8 cellular contexts compared by ENCODE assay signal in genomic region chr20:45450097-45450818, GRCh38. TPM values are rescaled to one million over a fixed set of nuclear protein-coding genes. Genes with fewer than 3 reads are reported as not detected.
A peak's percentile ranks its signal among the peaks of the same experiment; 100 is the strongest.
DNase-seq lines count a peak whose midpoint lies in the region; ATAC-seq and TF ChIP-seq lines count a peak whose summit lies in the region.

No MANE protein-coding gene starts in this region.

- H3K36me3 Mint-ChIP-seq in MCF 10A (ENCODE audit: insufficient read depth, unreplicated experiment) = no peaks in the 10 kb centered on the region

- WGBS in urinary bladder = 47% methylated on average over 5 of the region's 5 CpGs

- intact Hi-C loops in MCF 10A (cut with micrococcal nuclease) (loop anchor here (1.0 kb wide), 1 partner anchor 131 kb away; no protein-coding TSS in a partner anchor), posterior vena cava (cut with DNase I) (loop anchor here in 1 of 2 donors (10.0 kb wide), 1 partner anchor 135 kb away; no protein-coding TSS in a partner anchor)

- BruUV-seq in MCF 10A (replicated peaks; lab: Mats Ljungman, UMichigan) = no TSS peak

- H3K36me3 ChIP-seq in BE2C = no peaks in the 10 kb centered on the region
- H3K36me3 ChIP-seq in urinary bladder (ENCODE audit: insufficient read depth) = no peaks in the 10 kb centered on the region

- H3K27ac ChIP-seq in urinary bladder (ENCODE audit: low read depth) = peak overlapping the region; percentile 64

- no peaks in the 10 kb centered on the region for H3K9me3 Mint-ChIP-seq in MCF 10A (ENCODE audit: unreplicated experiment)

- H3K4me1 Mint-ChIP-seq in MCF 10A (ENCODE audit: insufficient read depth, unreplicated experiment) = no peaks in the 10 kb centered on the region

- TF ChIP-seq CTCF in BE2C (IDR thresholded peaks at IDR 0.05; ENCODE audit: low read depth, low read length) (peak; percentile 69), GM13977 (IDR thresholded peaks at IDR 0.05; ENCODE audit: extremely low read depth, insufficient read depth, missing control alignments) (peak; percentile 64), MCF 10A (IDR thresholded peaks at IDR 0.05; ENCODE audit: unreplicated experiment) (peak; percentile 47)

- H3K27ac Mint-ChIP-seq in MCF 10A (ENCODE audit: low read depth, unreplicated experiment) = no peak overlapping the region

- no peak for DNase-seq in BE2C
- DNase-seq in GM13977 (ENCODE audit: low spot score) = peak; percentile 43
- peak; percentile 58 for DNase-seq in NCI-H526 treated with DMSO at 0.1 percent for 48 hours (lab: John Stamatoyannopoulos, UW)
- peak; percentile 55 for DNase-seq in MCF 10A (ENCODE audit: unreplicated experiment)
- DNase-seq in left lobe of liver (ENCODE audit: low spot score) = no peak
- DNase-seq in posterior vena cava (ENCODE audit: low spot score) = no peak

- CTCF ChIA-PET in MCF 10A (lab: Yijun Ruan, JAX) = interaction anchor here (0.6 to 8.9 kb wide), 40 partner anchors 8 to 766 kb away, joined by 3 to 92 read pairs (median 4); partner anchors contain the start of gene SYS1

- H3K4me3 ChIP-seq in BE2C (ENCODE audit: low read depth, low read length) (no peak overlapping the region), urinary bladder (ENCODE audit: low read depth, low read length) (no peak overlapping the region)

- peaks cover 3% of the 10 kb centered on the region; the same call in 1 of the 2 replicates for H3K27me3 ChIP-seq in BE2C

- H3K27me3 Mint-ChIP-seq in MCF 10A (ENCODE audit: insufficient read depth, unreplicated experiment) = peaks cover 1% of the 10 kb centered on the region

- POLR2A ChIA-PET in MCF 10A (lab: Yijun Ruan, JAX) = interaction anchor here (0.7 to 1.8 kb wide), 2 partner anchors 14 to 93 kb away, joined by 3 to 5 read pairs; no protein-coding TSS in a partner anchor

- in situ Hi-C loops in GM13977 (cut with MboI; ENCODE audit: low pct_unique_long_range_greater_than_20kb, low sequenced_read_pairs, unreplicated experiment) = loop anchor here (25.0 kb wide), 1 partner anchor 312 kb away; no protein-coding TSS in a partner anchor

- H3K9me3 ChIP-seq in BE2C = no peaks in the 10 kb centered on the region

- H3K4me1 ChIP-seq in BE2C (no peaks in the 10 kb centered on the region), urinary bladder (ENCODE audit: insufficient read depth) (no peaks in the 10 kb centered on the region)

- peak; percentile 86 for ATAC-seq in left lobe of liver
- ATAC-seq in activated CD4-positive, CD25-positive, alpha-beta regulatory T cell treated with anti-CD3 and anti-CD28 coated beads, Interleukin-2, amount 50 U/mL, for 24 hours = no peak

- no peak overlapping the region for H3K4me3 Mint-ChIP-seq in MCF 10A (ENCODE audit: unreplicated experiment)

RNA-seq across cellular contexts. Expression of gene WFDC2, which starts 19.3 kb away (rescaled TPM):
- polyA plus RNA-seq in BE2C (2012; ENCODE audit: insufficient read depth, insufficient read length, low read depth) = not detected
- total RNA-seq in MCF 10A (2022) (not detected in 2 replicates), left lobe of liver (3.7 TPM), urinary bladder (not detected), posterior vena cava (10 to 100 TPM; 38.0 to 57.7 TPM)
- polyA plus RNA-seq in urinary bladder = 430 TPM

RNA-seq across cellular contexts. Expression of gene PIGT, which starts 34.3 kb away (rescaled TPM):
- polyA plus RNA-seq in BE2C (2012; ENCODE audit: insufficient read depth, insufficient read length, low read depth) = 192 TPM
- total RNA-seq in MCF 10A (2022) (79.4 and 84.3 TPM in 2 replicates), left lobe of liver (36.0 TPM), urinary bladder (30.5 TPM), posterior vena cava (100 to 1,000 TPM; 120 to 138 TPM)
- polyA plus RNA-seq in urinary bladder = 121 TPM

RNA-seq across cellular contexts. Expression of gene DBNDD2, which starts 42.2 kb away (rescaled TPM):
- polyA plus RNA-seq in BE2C (2012; ENCODE audit: insufficient read depth, insufficient read length, low read depth) = 29.0 TPM
- total RNA-seq in MCF 10A (2022) (9.1 and 13.0 TPM in 2 replicates), left lobe of liver (2.9 TPM), urinary bladder (15.5 TPM), posterior vena cava (100 to 1,000 TPM; 119 to 141 TPM)
- polyA plus RNA-seq in urinary bladder = 194 TPM

Comparison
In these comparisons a context has a peak if more than half of its experiments do, and no peak if none do; other contexts are left out.
1. DNase-seq: peak in GM13977 (single experiment), NCI-H526 treated with DMSO at 0.1 percent for 48 hours (single experiment) and MCF 10A (single experiment); none in BE2C (single experiment), left lobe of liver (single experiment) and posterior vena cava (single experiment).
2. Peak in every context shown above with its lines, with median percentiles within 50 percentile points of each other: CTCF ChIP-seq.